Comparison of ENCODE assay signal across 13 cellular contexts in genomic region chr1:82388679-82389078, GRCh38.
DNase-seq lines count a peak whose midpoint lies in the region; ATAC-seq, FAIRE-seq and TF ChIP-seq lines count a peak whose summit lies in the region.
"Had no signal": no experiment of that assay in that cellular context is flagged by ENCODE, and none has a peak within 500 bp of the region (broad histone marks: within the 10 kb centered on the region; RNA-seq: fewer than 3 reads in every experiment).

No MANE protein-coding gene starts in this region.

- no peak overlapping the region for H3K4me2 ChIP-seq in fibroblast of lung (ENCODE audit: extremely low read depth, insufficient read depth, low read length)

- no peak for ATAC-seq in GM21390 (IDR thresholded peaks at IDR 0.05; ENCODE audit: unreplicated experiment)
- no peak for ATAC-seq in HG02763 (IDR thresholded peaks at IDR 0.05; ENCODE audit: unreplicated experiment)
- ATAC-seq: heart left ventricle, T-helper 17 cell had no signal

- no peaks in the 10 kb centered on the region for H3K27me3 ChIP-seq in fibroblast of lung (ENCODE audit: control insufficient read depth, insufficient read depth, low read length)
- H3K27me3 ChIP-seq: heart left ventricle, suprapubic skin had no signal

- peak; percentile 96 for FAIRE-seq in H54 (lab: Jason Lieb, UNC)

- no peak overlapping the region for H3K27ac ChIP-seq in fibroblast of lung (ENCODE audit: insufficient read depth, low read length)
- H3K27ac ChIP-seq: heart left ventricle, suprapubic skin had no signal

- H2AFZ ChIP-seq in fibroblast of lung (ENCODE audit: low read length): no peak overlapping the region

- H3K79me2 ChIP-seq in fibroblast of lung (ENCODE audit: control insufficient read depth, insufficient read depth, low read length): no peaks in the 10 kb centered on the region

- DNase-seq in A172 (ENCODE audit: low spot score) (peak; percentile 34), H54 (ENCODE audit: insufficient read length, low spot score) (no peak), NCI-H446 treated with DMSO at 0.1 percent for 48 hours (lab: John Stamatoyannopoulos, UW) (peak; percentile 12), fibroblast of lung (ENCODE audit: low read depth in 2 of 2) (peak; percentile 38 to 91), superior temporal gyrus (ENCODE audit: extremely low spot score) (no peak), GM19238 (ENCODE audit: insufficient read length, low spot score) (no peak)
- DNase-seq: AML-193, heart left ventricle, NCI-H526, T-helper 17 cell had no signal

- H3K9me3 ChIP-seq in fibroblast of lung (ENCODE audit: control insufficient read depth, insufficient read depth, low read depth, low read length): no peaks in the 10 kb centered on the region
- H3K9me3 ChIP-seq: heart left ventricle, suprapubic skin had no signal

- H4K20me1 ChIP-seq in fibroblast of lung (ENCODE audit: control insufficient read depth, extremely low read depth, insufficient read depth, low read length): no peaks in the 10 kb centered on the region

- H3K4me1 ChIP-seq in fibroblast of lung (ENCODE audit: control insufficient read depth, extremely low read depth, insufficient read depth, low read length): no peaks in the 10 kb centered on the region
- H3K4me1 ChIP-seq: heart left ventricle, suprapubic skin had no signal

- no peak for TF ChIP-seq CTCF in fibroblast of lung (conservative IDR thresholded peaks at IDR 0.05 in 1 of 2, IDR thresholded peaks at IDR 0.05 in 1 of 2; ENCODE audit: low read depth in 1 of 2, low read length in 2 of 2)

- no peaks in the 10 kb centered on the region for H3K36me3 ChIP-seq in fibroblast of lung (ENCODE audit: control insufficient read depth, insufficient read depth, low read length)
- H3K36me3 ChIP-seq: heart left ventricle, suprapubic skin had no signal

- H3K9ac ChIP-seq in fibroblast of lung (ENCODE audit: insufficient read depth, low read length): no peak overlapping the region

- no peak overlapping the region for H3K4me3 ChIP-seq in fibroblast of lung (replicated peaks in 1 of 4; ENCODE audit: control extremely low read depth in 1 of 4, insufficient read depth in 1 of 4, low read depth in 3 of 4, low read length in 4 of 4)
- H3K4me3 ChIP-seq: heart left ventricle, suprapubic skin had no signal

- TF ChIP-seq POLR2A in H54 (IDR thresholded peaks at IDR 0.05; ENCODE audit: low read depth, low read length): no peak

Comparison
In these comparisons a context has a peak if more than half of its experiments do, and no peak if none do; other contexts are left out.
1. DNase-seq: peak in A172 (single experiment), NCI-H446 treated with DMSO at 0.1 percent for 48 hours (single experiment) and fibroblast of lung (2 of 2); none in H54 (single experiment), superior temporal gyrus (single experiment) and GM19238 (single experiment).